In the genomic region with DNA sequence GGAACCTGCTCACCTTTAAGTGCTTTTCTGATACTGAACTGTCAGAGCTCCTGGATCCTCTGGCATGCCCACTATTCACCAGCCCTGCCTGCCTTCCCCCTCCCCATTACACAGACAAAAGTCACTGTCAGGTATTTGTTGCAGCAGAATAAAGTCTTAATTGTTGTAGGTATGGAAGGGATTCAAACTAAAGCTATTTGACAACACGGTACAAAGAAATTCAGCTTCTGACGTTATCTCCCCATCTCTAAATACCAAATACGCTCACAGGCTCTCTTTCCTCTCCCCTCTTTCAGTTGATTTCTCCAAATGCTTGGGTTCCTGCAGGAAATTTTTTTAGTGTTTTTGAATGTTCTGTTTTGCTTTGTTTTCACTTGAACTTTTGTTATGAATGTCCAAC, we compare ENCODE assay signal across 18 cellular contexts. TPM values are rescaled to one million over a fixed set of nuclear protein-coding genes. Genes with fewer than 3 reads are reported as not detected.
A peak's percentile ranks its signal among the peaks of the same experiment; 100 is the strongest.
DNase-seq lines count a peak whose midpoint lies in the region; ATAC-seq and TF ChIP-seq lines count a peak whose summit lies in the region.
"Had no signal": no experiment of that assay in that cellular context is flagged by ENCODE, and none has a peak within 500 bp of the region (broad histone marks: within the 10 kb centered on the region; RNA-seq: fewer than 3 reads in every experiment).

No MANE protein-coding gene starts in this region.

- H4K8ac ChIP-seq in mesenchymal stem cell (ENCODE audit: low read length) (peak overlapping the region; percentile 48), trophoblast cell (ENCODE audit: low read depth, low read length) (no peak overlapping the region)

- H3K14ac ChIP-seq in mesenchymal stem cell (ENCODE audit: low read length in 2 of 2) (no peak overlapping the region), trophoblast cell (ENCODE audit: low read length) (no peak overlapping the region)

- no CpG with 5 or more reads among the region's 3 CpGs for WGBS in mesenchymal stem cell
- no CpG with 5 or more reads among the region's 3 CpGs for whole genome bisulfite sequencing in trophoblast cell (ENCODE audit: extremely low coverage, insufficient coverage, insufficient read length)

- H3K36me3 Mint-ChIP-seq in activated T-cell treated with anti-CD3 and anti-CD28 coated beads, Interleukin-2, amount 50 U/mL, for 72 hours (ENCODE audit: insufficient read depth in 2 of 2): peaks cover 4% of the 10 kb centered on the region in 2 donors
- peaks cover 0 to 11% (median 0%) of the 10 kb centered on the region in 3 donors for H3K36me3 Mint-ChIP-seq in naive thymus-derived CD8-positive, alpha-beta T cell
- H3K36me3 Mint-ChIP-seq in HFFc6 (ENCODE audit: low read depth): peaks cover 5% of the 10 kb centered on the region; the same call in 1 of the 2 replicates
- H3K36me3 Mint-ChIP-seq: CD8-positive, alpha-beta memory T cell had no signal

- no peaks in the 10 kb centered on the region for H3K4me1 ChIP-seq in mesenchymal stem cell (ENCODE audit: control insufficient read depth, insufficient read depth, low read depth, low read length)
- H3K4me1 ChIP-seq in trophoblast cell (ENCODE audit: control insufficient read depth in 1 of 2, insufficient read depth in 2 of 2, low read length in 2 of 2): peaks cover 3 to 4% of the 10 kb centered on the region in 2 experiments
- H3K4me1 ChIP-seq: BLaER1 had no signal

- H3K36me3 ChIP-seq in KOPT-K1 (ENCODE audit: insufficient read depth, low read length) (no peaks in the 10 kb centered on the region), mesenchymal stem cell (ENCODE audit: control insufficient read depth in 1 of 2, insufficient read depth in 2 of 2, low read depth in 1 of 2, low read length in 2 of 2) (no peaks in the 10 kb centered on the region), trophoblast cell (ENCODE audit: control insufficient read depth in 1 of 2, insufficient read depth in 2 of 2, low read length in 2 of 2) (no peaks in the 10 kb centered on the region)
- H3K36me3 ChIP-seq: BLaER1 had no signal

- no peak overlapping the region for H2BK5ac ChIP-seq in mesenchymal stem cell (ENCODE audit: low read depth, low read length, poor library complexity, severe bottlenecking)
- no peak overlapping the region for H2BK5ac ChIP-seq in trophoblast cell (ENCODE audit: low read depth, low read length, poor library complexity)

- no peak overlapping the region for H3K4me3 ChIP-seq in mesenchymal stem cell (ENCODE audit: insufficient read depth in 1 of 2, low read depth in 1 of 2, low read length in 2 of 2)
- no peak overlapping the region for H3K4me3 ChIP-seq in trophoblast cell (ENCODE audit: low read depth, low read length)
- H3K4me3 ChIP-seq: BLaER1, GM12878 had no signal

- no peak overlapping the region for H3K4me2 ChIP-seq in mesenchymal stem cell (ENCODE audit: low read length, poor library complexity, severe bottlenecking)
- H3K4me2 ChIP-seq in trophoblast cell (ENCODE audit: low read length): peak overlapping the region; percentile 6
- H3K4me2 ChIP-seq: BLaER1 had no signal

- no peak overlapping the region for H2BK12ac ChIP-seq in mesenchymal stem cell (ENCODE audit: low read length in 2 of 2)
- H2BK12ac ChIP-seq in trophoblast cell (ENCODE audit: low read length): no peak overlapping the region

- H2BK120ac ChIP-seq in mesenchymal stem cell (ENCODE audit: low read depth, low read length) (no peak overlapping the region), trophoblast cell (ENCODE audit: insufficient read depth, low read length, poor library complexity) (no peak overlapping the region)

- H3K4me1 Mint-ChIP-seq in activated T-cell treated with anti-CD3 and anti-CD28 coated beads, Interleukin-2, amount 50 U/mL, for 72 hours (ENCODE audit: low read depth): peaks cover 36% of the 10 kb centered on the region
- H3K4me1 Mint-ChIP-seq in naive thymus-derived CD8-positive, alpha-beta T cell: peaks cover 21 to 47% (median 43%) of the 10 kb centered on the region in 4 donors
- H3K4me1 Mint-ChIP-seq in HFFc6 (ENCODE audit: low read depth): peaks cover 1% of the 10 kb centered on the region; the same call in 1 of the 2 replicates

- H3K79me1 ChIP-seq in mesenchymal stem cell (replicated peaks; ENCODE audit: low read length, poor library complexity, severe bottlenecking) (no peaks in the 10 kb centered on the region), trophoblast cell (ENCODE audit: low read length) (no peaks in the 10 kb centered on the region)

- H3K79me2 ChIP-seq in trophoblast cell (ENCODE audit: control insufficient read depth, insufficient read depth, low read length, poor library complexity): no peaks in the 10 kb centered on the region

- H3K9me3 Mint-ChIP-seq in activated T-cell treated with anti-CD3 and anti-CD28 coated beads, Interleukin-2, amount 50 U/mL, for 72 hours: peaks cover 3 to 4% of the 10 kb centered on the region in 2 donors
- peaks cover 0 to 10% (median 2%) of the 10 kb centered on the region in 9 donors for H3K9me3 Mint-ChIP-seq in naive thymus-derived CD8-positive, alpha-beta T cell
- H3K9me3 Mint-ChIP-seq in HFFc6: peaks cover 4% of the 10 kb centered on the region; the same call in 1 of the 2 replicates

- H3K4me3 Mint-ChIP-seq in activated T-cell treated with anti-CD3 and anti-CD28 coated beads, Interleukin-2, amount 50 U/mL, for 72 hours: no peak overlapping the region
- no peak overlapping the region for H3K4me3 Mint-ChIP-seq in naive thymus-derived CD8-positive, alpha-beta T cell
- H3K4me3 Mint-ChIP-seq in HFFc6: no peak overlapping the region
- H3K4me3 Mint-ChIP-seq: H9 had no signal

- H3K23ac ChIP-seq in mesenchymal stem cell (ENCODE audit: low read length in 2 of 2) (no peak overlapping the region), trophoblast cell (ENCODE audit: low read length) (no peak overlapping the region)

- no peak for DNase-seq in activated T-cell treated with anti-CD3 and anti-CD28 coated beads, Interleukin-2, amount 50 U/mL, for 72 hours
- no peak for DNase-seq in activated T-cell treated with anti-CD3 and anti-CD28 coated beads for 4 hours
- no peak for DNase-seq in mesenchymal stem cell
- DNase-seq in trophoblast cell: peak in 1 of 2 donors; percentile 58
- DNase-seq in naive thymus-derived CD8-positive, alpha-beta T cell: no peak
- DNase-seq in HFFc6: no peak
- DNase-seq: 8988T; CD8-positive, alpha-beta memory T cell; COR-L47; DMS 273 treated with DMSO at 0.1 percent for 48 hours; DMS53; DND-41; EL; H9 had no signal

- no peak overlapping the region for H3K4ac ChIP-seq in mesenchymal stem cell (ENCODE audit: low read depth in 1 of 2, low read length in 2 of 2)
- no peak overlapping the region for H3K4ac ChIP-seq in trophoblast cell (ENCODE audit: low read depth, low read length)

- POLR2A ChIA-PET in naive thymus-derived CD8-positive, alpha-beta T cell (lab: Charles Lee): no interaction called here

- H3K27ac ChIP-seq in KOPT-K1 (ENCODE audit: low read depth, low read length, poor library complexity, severe bottlenecking) (peak overlapping the region; percentile 19), mesenchymal stem cell (ENCODE audit: low read length, poor library complexity, severe bottlenecking) (no peak overlapping the region), trophoblast cell (ENCODE audit: low read depth, low read length) (no peak overlapping the region)
- H3K27ac ChIP-seq: BLaER1 had no signal

- H2AK5ac ChIP-seq in mesenchymal stem cell (ENCODE audit: low read length, severe bottlenecking) (no peak overlapping the region), trophoblast cell (ENCODE audit: low read length) (no peak overlapping the region)

- H3K9me3 ChIP-seq in KOPT-K1 (ENCODE audit: insufficient read depth, low read length, poor library complexity, severe bottlenecking): peaks cover 5% of the 10 kb centered on the region
- peaks cover 4% of the 10 kb centered on the region for H3K9me3 ChIP-seq in mesenchymal stem cell (ENCODE audit: control insufficient read depth, low read length)
- H3K9me3 ChIP-seq in trophoblast cell (ENCODE audit: insufficient read depth, low read depth, low read length): no peaks in the 10 kb centered on the region

- H4K12ac ChIP-seq in trophoblast cell (ENCODE audit: low read depth, low read length): no peak overlapping the region

- H2AFZ ChIP-seq in mesenchymal stem cell (ENCODE audit: low read depth, low read length): no peak overlapping the region
- no peak overlapping the region for H2AFZ ChIP-seq in trophoblast cell (ENCODE audit: insufficient read depth, low read length, poor library complexity)

- H2BK15ac ChIP-seq in mesenchymal stem cell (ENCODE audit: low read depth, poor library complexity, severe bottlenecking): no peak overlapping the region

- no peak overlapping the region for H3K18ac ChIP-seq in mesenchymal stem cell (ENCODE audit: low read depth in 1 of 2, low read length in 2 of 2)
- no peak overlapping the region for H3K18ac ChIP-seq in trophoblast cell (ENCODE audit: low read length)

- H3K27me3 ChIP-seq in mesenchymal stem cell (ENCODE audit: control insufficient read depth in 1 of 2, insufficient read depth in 1 of 2, low read length in 2 of 2) (peaks cover 0 to 24% of the 10 kb centered on the region in 2 experiments), trophoblast cell (ENCODE audit: insufficient read depth, low read length) (no peaks in the 10 kb centered on the region)
- H3K27me3 ChIP-seq: BLaER1 had no signal

- ATAC-seq in activated T-cell treated with anti-CD3 and anti-CD28 coated beads, Interleukin-2, amount 50 U/mL, for 72 hours (replicated peaks in 1 of 2): no peak
- ATAC-seq in naive thymus-derived CD8-positive, alpha-beta T cell: no peak
- ATAC-seq: GM12878, HepG2 had no signal

- H3K9ac ChIP-seq in mesenchymal stem cell (ENCODE audit: low read length): no peak overlapping the region
- no peak overlapping the region for H3K9ac ChIP-seq in trophoblast cell (ENCODE audit: low read length)
- H3K9ac ChIP-seq: BLaER1 had no signal

- H4K91ac ChIP-seq in mesenchymal stem cell (ENCODE audit: low read length) (peak overlapping the region; percentile 2), trophoblast cell (ENCODE audit: low read depth, low read length) (no peak overlapping the region)

- peak overlapping the region; percentile 24 for H3K27ac Mint-ChIP-seq in activated T-cell treated with anti-CD3 and anti-CD28 coated beads, Interleukin-2, amount 50 U/mL, for 72 hours
- H3K27ac Mint-ChIP-seq in naive thymus-derived CD8-positive, alpha-beta T cell: no peak overlapping the region
- no peak overlapping the region for H3K27ac Mint-ChIP-seq in HFFc6
- H3K27ac Mint-ChIP-seq: H9 had no signal

- H3K27me3 Mint-ChIP-seq in activated T-cell treated with anti-CD3 and anti-CD28 coated beads, Interleukin-2, amount 50 U/mL, for 72 hours (ENCODE audit: low read depth): peaks cover 7% of the 10 kb centered on the region
- H3K27me3 Mint-ChIP-seq in naive thymus-derived CD8-positive, alpha-beta T cell: no peaks in the 10 kb centered on the region
- H3K27me3 Mint-ChIP-seq in HFFc6 (ENCODE audit: insufficient read depth): peaks cover 19% of the 10 kb centered on the region
- H3K27me3 Mint-ChIP-seq: CD8-positive, alpha-beta memory T cell had no signal

- TF ChIP-seq CTCF in HFFc6 (IDR thresholded peaks at IDR 0.05): no peak

RNA-seq across cellular contexts. Expression of gene TGFBR1, which starts 9.3 kb away (rescaled TPM):
- total RNA-seq in activated T-cell treated with anti-CD3 and anti-CD28 coated beads, Interleukin-2, amount 50 U/mL, for 72 hours: 10 to 100 TPM; 31.0 to 33.5 TPM
- polyA plus RNA-seq in mesenchymal stem cell (2013, experiment 1 of 2): 55.8 TPM
- 57.6 TPM for polyA plus RNA-seq in mesenchymal stem cell (2013, experiment 2 of 2)
- 38.6 and 40.3 TPM in 2 replicates for polyA plus RNA-seq in trophoblast cell (2013)
- total RNA-seq in naive thymus-derived CD8-positive, alpha-beta T cell: 10 to 100 TPM; 43.6 to 45.3 TPM
- polyA plus RNA-seq in naive thymus-derived CD8-positive, alpha-beta T cell: 10 to 100 TPM; 19.2 to 23.6 (median 22.3) TPM
- total RNA-seq in HFFc6 (2021; fragmentation: NEBNext Ultra II Directional; extraction: Animal tissue kit (Norgen Biotek cat#: 25700)): 10 to 100 TPM; 28.8 to 39.1 (median 32.7) TPM
